8 cellular contexts compared by ENCODE assay signal in genomic region chr12:57889541-57889989, GRCh38. TPM values are rescaled to one million over a fixed set of nuclear protein-coding genes. Genes with fewer than 3 reads are reported as not detected.
DNase-seq lines count a peak whose midpoint lies in the region; ATAC-seq lines count a peak whose summit lies in the region.

No MANE protein-coding gene starts in this region.

- H3K27ac ChIP-seq in ACC112 (ENCODE audit: low read depth, low read length): peak overlapping the region; percentile 45; the same call in 1 of the 2 replicates
- H3K27ac ChIP-seq in muscle layer of duodenum (ENCODE audit: low read length): peak overlapping the region; percentile 86

- no peak overlapping the region for H2AFZ ChIP-seq in ACC112 (ENCODE audit: low read length, unreplicated experiment)

- H3K4me1 ChIP-seq in ACC112 (ENCODE audit: control insufficient read depth, insufficient read depth, low read length, unreplicated experiment) (peaks cover 63% of the 10 kb centered on the region), muscle layer of duodenum (ENCODE audit: control insufficient read depth in 1 of 2, insufficient read depth in 2 of 2, low read length in 2 of 2) (peaks cover 47 to 48% of the 10 kb centered on the region in 2 donors)

- H3K9me3 ChIP-seq in muscle layer of duodenum (ENCODE audit: control insufficient read depth in 1 of 2, low read length in 2 of 2): no peaks in the 10 kb centered on the region

- DNase-seq in NCI-H510A (lab: John Stamatoyannopoulos, UW): peak; percentile 53
- DNase-seq in activated naive CD4-positive, alpha-beta T cell (lab: John Stamatoyannopoulos, UW): no peak
- DNase-seq in stimulated activated CD4-positive, alpha-beta T cell treated with anti-CD3 and anti-CD28 coated beads, Interleukin-12 subunit alpha, Interleukin-12 subunit beta, amount 100 ng/mL, for 4 hours: no peak

- H3K27me3 ChIP-seq in ACC112 (ENCODE audit: insufficient read depth, low read length) (no peaks in the 10 kb centered on the region), muscle layer of duodenum (ENCODE audit: low read depth, low read length) (no peaks in the 10 kb centered on the region)

- ATAC-seq in esophagus mucosa: peak; percentile 76
- no peak for ATAC-seq in HG02623 (IDR thresholded peaks at IDR 0.05; ENCODE audit: unreplicated experiment)
- ATAC-seq in GM18873 (IDR thresholded peaks at IDR 0.05; ENCODE audit: low FRiP score, unreplicated experiment): no peak

- no peaks in the 10 kb centered on the region for H3K36me3 ChIP-seq in ACC112 (ENCODE audit: insufficient read depth, low read length)
- no peaks in the 10 kb centered on the region for H3K36me3 ChIP-seq in muscle layer of duodenum (ENCODE audit: control insufficient read depth in 1 of 2, insufficient read depth in 2 of 2, low read length in 2 of 2)

- no peaks in the 10 kb centered on the region for H3K79me2 ChIP-seq in ACC112 (ENCODE audit: control insufficient read depth, insufficient read depth, low read length, unreplicated experiment)

- peak overlapping the region; percentile 1; the same call in 1 of the 2 replicates for H3K4me3 ChIP-seq in ACC112 (ENCODE audit: low read depth, low read length)
- peak overlapping the region; percentile 14 to 40 for H3K4me3 ChIP-seq in muscle layer of duodenum (ENCODE audit: low read depth in 1 of 2, low read length in 2 of 2)

RNA-seq across cellular contexts. Expression of gene CTDSP2, which starts 43.0 kb away (rescaled TPM):
- 49.8 TPM for total RNA-seq in esophagus mucosa

RNA-seq across cellular contexts. Expression of gene ATP23, which starts 51.8 kb away (rescaled TPM):
- total RNA-seq in esophagus mucosa: 7.6 TPM
